Comparison of ENCODE assay signal across 14 cellular contexts in genomic region chr19:50843701-50844221, GRCh38. TPM values are rescaled to one million over a fixed set of nuclear protein-coding genes. Genes with fewer than 3 reads are reported as not detected.
DNase-seq lines count a peak whose midpoint lies in the region; ATAC-seq and TF ChIP-seq lines count a peak whose summit lies in the region.
"Had no signal": no experiment of that assay in that cellular context is flagged by ENCODE, and none has a peak within 500 bp of the region (broad histone marks: within the 10 kb centered on the region; RNA-seq: fewer than 3 reads in every experiment).

No MANE protein-coding gene starts in this region.

- intact Hi-C loops in left colon (cut with DNase I, micrococcal nuclease) = no loop called here

- no peaks in the 10 kb centered on the region for H3K27me3 ChIP-seq in BLaER1

- peaks cover 35 to 37% of the 10 kb centered on the region in 2 donors for H3K27me3 Mint-ChIP-seq in stimulated activated naive B cell treated with anti-CD40 and anti-IgM and Interleukin-4, amounts not matched to agents 10 μg/mL and 1 μg/mL and 100 μg/mL, for 72 hours

- no peak for TF ChIP-seq CTCF in LNCaP clone FGC (IDR thresholded peaks at IDR 0.05; ENCODE audit: control insufficient read depth, extremely low read depth, insufficient read depth)

- H3K36me3 Mint-ChIP-seq in stimulated activated naive B cell treated with anti-CD40 and anti-IgM and Interleukin-4, amounts not matched to agents 10 μg/mL and 1 μg/mL and 100 μg/mL, for 72 hours = peaks cover 2 to 7% of the 10 kb centered on the region in 2 donors

- H3K4me2 ChIP-seq in BLaER1 = peak overlapping the region; percentile 85

- DNase-seq in LNCaP clone FGC (ENCODE audit: low read depth) = peak; percentile 80
- DNase-seq in NCI-H345 treated with DMSO at 0.1 percent for 48 hours (lab: John Stamatoyannopoulos, UW; ENCODE audit: unreplicated experiment) = peak; percentile 36
- DNase-seq in left colon = no peak
- no peak for DNase-seq in stimulated activated naive B cell treated with anti-CD40 and anti-IgM and Interleukin-4, amounts not matched to agents 10 μg/mL and 1 μg/mL and 100 μg/mL, for 72 hours
- no peak for DNase-seq in NCI-H226
- DNase-seq: H7, Karpas-422, NCI-H446 treated with DMSO at 0.1 percent for 48 hours had no signal

- H3K27ac Mint-ChIP-seq in stimulated activated naive B cell treated with anti-CD40 and anti-IgM and Interleukin-4, amounts not matched to agents 10 μg/mL and 1 μg/mL and 100 μg/mL, for 72 hours = no peak overlapping the region

- H3K36me3 ChIP-seq in BLaER1 = no peaks in the 10 kb centered on the region

- H3K27ac ChIP-seq in BLaER1 = peak overlapping the region; percentile 47; the same call in 1 of the 2 replicates

- H4K20me1 ChIP-seq in BLaER1 = no peaks in the 10 kb centered on the region

- peak; percentile 31 for ATAC-seq in left colon
- ATAC-seq in stimulated activated naive B cell treated with anti-CD40 and anti-IgM and Interleukin-4, amounts not matched to agents 10 μg/mL and 1 μg/mL and 100 μg/mL, for 72 hours (replicated peaks) = no peak
- no peak for ATAC-seq in GM21528 (IDR thresholded peaks at IDR 0.05; ENCODE audit: low FRiP score, unreplicated experiment)
- ATAC-seq: Panc1, Right ventricle myocardium inferior had no signal

- no peak overlapping the region for H3K4me3 Mint-ChIP-seq in stimulated activated naive B cell treated with anti-CD40 and anti-IgM and Interleukin-4, amounts not matched to agents 10 μg/mL and 1 μg/mL and 100 μg/mL, for 72 hours

- peaks cover 20% of the 10 kb centered on the region for H3K4me1 ChIP-seq in BLaER1

- H3K9ac ChIP-seq in BLaER1 = 0 out of 2 replicates have a peak overlapping the region, but pooled peaks have one; percentile 36

- peaks cover 0 to 5% of the 10 kb centered on the region in 2 donors for H3K4me1 Mint-ChIP-seq in stimulated activated naive B cell treated with anti-CD40 and anti-IgM and Interleukin-4, amounts not matched to agents 10 μg/mL and 1 μg/mL and 100 μg/mL, for 72 hours

- peaks cover 16% of the 10 kb centered on the region for H3K9me3 ChIP-seq in BLaER1

- peaks cover 18 to 22% of the 10 kb centered on the region in 2 donors for H3K9me3 Mint-ChIP-seq in stimulated activated naive B cell treated with anti-CD40 and anti-IgM and Interleukin-4, amounts not matched to agents 10 μg/mL and 1 μg/mL and 100 μg/mL, for 72 hours

- H3K4me3 ChIP-seq in BLaER1 (peak overlapping the region; percentile 37), LNCaP clone FGC (ENCODE audit: low read depth, low read length) (no peak overlapping the region)

RNA-seq across cellular contexts. Expression of gene KLK15, which starts 10.4 kb away (rescaled TPM):
- 1 to 10 TPM; 4.5 to 8.5 TPM for total RNA-seq in left colon
- total RNA-seq: A673, H7, HT-29, Right ventricle myocardium inferior had no signal

RNA-seq across cellular contexts. Expression of gene KLK3, which starts 11.0 kb away (rescaled TPM):
- 10 to 100 TPM in 1 of 2 donors, 1 to 10 TPM in 1; 5.7 to 11.7 TPM for total RNA-seq in left colon
- total RNA-seq: A673, H7, HT-29, Right ventricle myocardium inferior had no signal

RNA-seq across cellular contexts. Expression of gene KLK1, which starts 20.2 kb away (rescaled TPM):
- total RNA-seq in left colon = 100 to 1,000 TPM; 182 to 236 TPM
- total RNA-seq: A673, H7 had no signal

RNA-seq across cellular contexts. Expression of gene KLK2, which starts 29.5 kb away (rescaled TPM):
- under 1 TPM in 1 of 2 donors, not detected in 1; 0.12 TPM for total RNA-seq in left colon
- total RNA-seq: A673, H7, HT-29, Right ventricle myocardium inferior had no signal

RNA-seq across cellular contexts. Expression of gene ACP4, which starts 53.5 kb away (rescaled TPM):
- not detected for total RNA-seq in left colon
- total RNA-seq: A673, H7, HT-29, Right ventricle myocardium inferior had no signal

Comparison
In these comparisons a context has a peak if more than half of its experiments do, and no peak if none do; other contexts are left out.
1. DNase-seq: peak in LNCaP clone FGC (single experiment) and NCI-H345 treated with DMSO at 0.1 percent for 48 hours (single experiment); none in left colon (0 of 2), stimulated activated naive B cell treated with anti-CD40 and anti-IgM and Interleukin-4, amounts not matched to agents 10 μg/mL and 1 μg/mL and 100 μg/mL, for 72 hours (single experiment) and NCI-H226 (single experiment).